20 cellular contexts compared by ENCODE assay signal in the genomic region with DNA sequence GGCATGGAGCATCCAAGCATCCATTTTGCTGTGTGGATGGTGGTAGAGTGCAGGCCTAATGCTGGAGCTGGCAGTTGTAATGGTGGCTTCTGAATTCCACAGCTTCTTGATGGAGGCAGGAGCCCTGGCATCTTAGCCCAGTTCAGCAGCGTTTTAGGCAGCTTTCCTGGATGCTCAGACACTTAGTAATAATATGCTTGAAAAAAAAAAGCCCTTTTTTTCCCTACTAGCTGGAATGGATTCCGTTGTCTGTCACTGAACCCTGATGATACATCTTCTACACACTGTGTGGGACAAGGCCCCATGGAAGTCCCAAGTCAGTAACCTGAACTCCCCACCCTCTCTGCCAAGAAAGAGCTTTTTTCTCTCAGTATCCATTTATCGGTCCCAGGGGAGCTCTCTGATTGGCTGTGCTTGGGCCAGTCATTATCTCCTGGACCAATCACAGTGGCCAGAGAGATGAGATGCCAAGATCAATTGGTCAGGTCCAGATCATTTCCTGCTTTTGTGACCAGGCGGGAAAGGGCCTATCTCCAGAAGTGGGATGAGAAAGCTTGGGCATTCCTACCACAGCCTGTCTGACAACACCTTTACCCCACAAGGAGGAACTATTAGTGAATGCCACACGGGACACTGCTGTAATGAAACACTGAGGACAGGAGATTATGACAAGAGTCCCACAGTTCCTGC.
"Had no signal": no experiment of that assay in that cellular context is flagged by ENCODE, and none has a peak within 500 bp of the region (broad histone marks: within the 10 kb centered on the region; RNA-seq: fewer than 3 reads in every experiment).

No MANE protein-coding gene starts in this region.

- H2AFZ ChIP-seq: hepatocyte had no signal

- H3K79me2 ChIP-seq: hepatocyte had no signal

- H3K27me3 ChIP-seq: hepatocyte, thyroid gland had no signal

- ATAC-seq: activated CD8-positive, alpha-beta T cell treated with anti-CD3 and anti-CD28 coated beads for 36 hours; activated naive CD8-positive, alpha-beta T cell treated with anti-CD3 and anti-CD28 coated beads, Interleukin-2, amount 50 U/mL, for 24 hours; left cardiac atrium; naive thymus-derived CD8-positive, alpha-beta T cell had no signal

- H3K4me3 ChIP-seq: coronary artery, hepatocyte, thyroid gland had no signal

- H3K27ac ChIP-seq: coronary artery, hepatocyte, thyroid gland had no signal

- H3K4me2 ChIP-seq: hepatocyte had no signal

- H3K9me3 ChIP-seq: thyroid gland had no signal

- DNase-seq: activated CD4-positive, alpha-beta T cell treated with anti-CD3 and anti-CD28 coated beads for 4 hours; activated CD8-positive, alpha-beta T cell treated with anti-CD3 and anti-CD28 coated beads for 36 hours; activated naive CD4-positive, alpha-beta T cell treated with anti-CD3 and anti-CD28 coated beads, Interleukin-2, amount 10 ng/mL, durations not matched to agents 7 days and 5 days; activated naive CD8-positive, alpha-beta T cell treated with anti-CD3 and anti-CD28 coated beads, Interleukin-2, amount 50 U/mL, for 24 hours; activated T-cell treated with anti-CD3 and anti-CD28 coated beads, Interleukin-2, amount 50 U/mL, for 1 hour; aorta; effector CD4-positive, alpha-beta T cell; foreskin fibroblast; left cardiac atrium; mesenchymal stem cell; nucleus accumbens; stimulated activated CD4-positive, alpha-beta T cell treated with anti-CD3 and anti-CD28 coated beads, Interleukin-12 subunit alpha, Interleukin-12 subunit beta, amount 100 ng/mL, for 4 hours; stimulated activated CD4-positive, alpha-beta T cell treated with anti-CD3 and anti-CD28 coated beads, Interleukin-1b, Interleukin-23, amount 100 ng/mL, for 48 hours; stimulated activated CD8-positive, alpha-beta memory T cell treated with anti-CD3 and anti-CD28 coated beads, Interleukin-4, amount 100 ng/mL, for 48 hours; stimulated activated naive CD4-positive, alpha-beta T cell treated with Interleukin-2 at 50 U/mL for 16 hours; T-helper 2 cell; thyroid gland had no signal

- H3K36me3 ChIP-seq: thyroid gland had no signal
